In genomic region chr2:180787330-180787729, GRCh38 we compare ENCODE assay signal across 19 cellular contexts.
"Had no signal": no experiment of that assay in that cellular context is flagged by ENCODE, and none has a peak within 500 bp of the region (broad histone marks: within the 10 kb centered on the region; RNA-seq: fewer than 3 reads in every experiment).

No MANE protein-coding gene starts in this region.

- H3K4me2 ChIP-seq: neural progenitor cell had no signal

- H3K27me3 ChIP-seq: esophagus squamous epithelium, neural progenitor cell, suprapubic skin, transverse colon, uterus had no signal

- H2AFZ ChIP-seq: neural progenitor cell had no signal

- H3K9me3 ChIP-seq: esophagus squamous epithelium, suprapubic skin, transverse colon, uterus had no signal

- H3K4me3 ChIP-seq: esophagus squamous epithelium, neural progenitor cell, right atrium auricular region, suprapubic skin, transverse colon, uterus had no signal

- ATAC-seq: activated CD8-positive, alpha-beta T cell treated with anti-CD3 and anti-CD28 coated beads, Interleukin-2, amount 10 ng/mL, durations not matched to agents 7 days and 5 days; left ventricle myocardium superior; naive thymus-derived CD4-positive, alpha-beta T cell had no signal

- H3K36me3 ChIP-seq: esophagus squamous epithelium, neural progenitor cell, right atrium auricular region, suprapubic skin, transverse colon, uterus had no signal

- DNase-seq: activated CD4-positive, alpha-beta T cell treated with anti-CD3 and anti-CD28 coated beads, Interleukin-2, amount 10 ng/mL, durations not matched to agents 24 days and 14 days; activated CD8-positive, alpha-beta T cell treated with anti-CD3 and anti-CD28 coated beads, Interleukin-2, amount 10 ng/mL, durations not matched to agents 7 days and 5 days; activated naive CD4-positive, alpha-beta T cell treated with Interleukin-2 at 50 U/mL for 16 hours; activated naive CD8-positive, alpha-beta T cell treated with anti-CD3 and anti-CD28 coated beads, Interleukin-2, amount 10 ng/mL, durations not matched to agents 7 days and 5 days; activated T-cell treated with anti-CD3 and anti-CD28 coated beads, Interleukin-2, amount 50 U/mL, for 24 hours; effector CD4-positive, alpha-beta T cell; esophagus squamous epithelium; head of caudate nucleus; kidney glomerular epithelial cell; left ventricle myocardium superior; mesendoderm; naive thymus-derived CD4-positive, alpha-beta T cell; stimulated activated CD4-positive, alpha-beta T cell treated with anti-CD3 and anti-CD28 coated beads, Interleukin-2, amount 100 ng/mL, for 24 hours; T1000; transverse colon; uterus had no signal

- H3K27ac ChIP-seq: esophagus squamous epithelium, neural progenitor cell, right atrium auricular region, suprapubic skin, transverse colon, uterus had no signal

- H3K4me1 ChIP-seq: esophagus squamous epithelium, neural progenitor cell, right atrium auricular region, suprapubic skin, transverse colon, uterus had no signal

- H3K9ac ChIP-seq: neural progenitor cell had no signal
